12 cellular contexts compared by ENCODE assay signal in the genomic region with DNA sequence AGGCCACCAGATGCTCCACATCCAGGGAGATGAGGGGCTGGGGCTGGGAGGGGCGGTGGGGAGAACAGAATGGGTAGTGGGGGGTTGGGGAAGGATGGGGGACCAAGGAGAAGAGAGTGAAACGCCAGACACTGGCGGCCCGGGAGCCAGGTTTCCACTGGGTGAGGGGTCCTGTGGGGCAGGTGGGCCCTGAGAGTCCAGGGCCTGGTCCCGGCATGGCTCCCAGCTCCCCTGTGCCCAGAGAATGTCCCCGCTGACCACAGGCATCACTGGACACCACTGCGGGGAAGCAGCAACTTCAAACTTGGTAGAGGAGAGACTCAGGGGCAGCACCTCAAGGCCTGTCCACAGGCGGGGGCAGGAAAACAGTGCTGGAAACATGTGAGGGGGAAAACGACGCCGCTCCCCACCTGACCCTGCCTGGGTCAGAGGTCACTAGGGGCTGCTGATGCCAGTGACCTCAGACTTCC. TPM values are rescaled to one million over a fixed set of nuclear protein-coding genes. Genes with fewer than 3 reads are reported as not detected.
DNase-seq lines count a peak whose midpoint lies in the region; ATAC-seq and TF ChIP-seq lines count a peak whose summit lies in the region.
"Had no signal": no experiment of that assay in that cellular context is flagged by ENCODE, and none has a peak within 500 bp of the region (broad histone marks: within the 10 kb centered on the region; RNA-seq: fewer than 3 reads in every experiment).

No MANE protein-coding gene starts in this region.

- POLR2A ChIA-PET in CD4-positive, alpha-beta T cell (lab: Charles Lee), result interaction anchor here (0.5 to 2.0 kb wide), 3 partner anchors 13 to 1013 kb away, joined by 3 to 9 read pairs (median 3); partner anchors contain the start of gene NINJ1

- CTCF ChIA-PET in CD4-positive, alpha-beta T cell (lab: Charles Lee), result interaction anchor here (3.0 kb wide), 1 partner anchor 11 kb away, joined by 13 read pairs; no protein-coding TSS in a partner anchor

- no peaks in the 10 kb centered on the region for H3K27me3 Mint-ChIP-seq in CD4-positive, alpha-beta T cell
- no peaks in the 10 kb centered on the region for H3K27me3 Mint-ChIP-seq in activated T-helper 17 cell treated with anti-CD3 and anti-CD28 coated beads, Interleukin-2, amount 50 U/mL, for 72 hours
- H3K27me3 Mint-ChIP-seq: CD4-positive, alpha-beta memory T cell had no signal

- no peak for DNase-seq in CD4-positive, alpha-beta T cell
- no peak for DNase-seq in NCI-H1048 (lab: John Stamatoyannopoulos, UW)
- DNase-seq: NCI-H1092 treated with DMSO at 0.1 percent for 48 hours, SIG-M5 had no signal

- no peaks in the 10 kb centered on the region for H3K9me3 ChIP-seq in CD4-positive, alpha-beta T cell (ENCODE audit: control insufficient read depth, low read length)

- no peak overlapping the region for H3K27ac ChIP-seq in CD4-positive, alpha-beta T cell (ENCODE audit: low read depth, low read length)
- peak overlapping the region; percentile 79 for H3K27ac ChIP-seq in layer of hippocampus (ENCODE audit: low read depth, low read length)
- peak overlapping the region in 14 of 21 experiments; percentile 1 to 74 (median 44) for H3K27ac ChIP-seq in skin epidermis

- ATAC-seq in CD4-positive, alpha-beta T cell (ENCODE audit: poor library complexity), result no peak
- ATAC-seq in activated T-helper 17 cell treated with anti-CD3 and anti-CD28 coated beads, Interleukin-2, amount 50 U/mL, for 72 hours (replicated peaks), result peak; percentile 3
- no peak for ATAC-seq in GM19023 (IDR thresholded peaks at IDR 0.05; ENCODE audit: unreplicated experiment)
- no peak for ATAC-seq in HG03460 (IDR thresholded peaks at IDR 0.05; ENCODE audit: unreplicated experiment)
- ATAC-seq in GM21360 (IDR thresholded peaks at IDR 0.05; ENCODE audit: unreplicated experiment), result no peak

- H3K4me3 ChIP-seq in skin epidermis, result no peak overlapping the region

- H3K4me3 Mint-ChIP-seq in CD4-positive, alpha-beta T cell, result no peak overlapping the region
- H3K4me3 Mint-ChIP-seq in activated T-helper 17 cell treated with anti-CD3 and anti-CD28 coated beads, Interleukin-2, amount 50 U/mL, for 72 hours, result no peak overlapping the region
- H3K4me3 Mint-ChIP-seq: nephron had no signal

- H3K27me3 ChIP-seq in CD4-positive, alpha-beta T cell (ENCODE audit: control insufficient read depth, insufficient read depth, low read length), result no peaks in the 10 kb centered on the region
- H3K27me3 ChIP-seq in layer of hippocampus (ENCODE audit: control insufficient read depth, insufficient read depth, low read length), result no peaks in the 10 kb centered on the region

- no peaks in the 10 kb centered on the region for H3K9me3 Mint-ChIP-seq in CD4-positive, alpha-beta T cell
- no peaks in the 10 kb centered on the region for H3K9me3 Mint-ChIP-seq in activated T-helper 17 cell treated with anti-CD3 and anti-CD28 coated beads, Interleukin-2, amount 50 U/mL, for 72 hours
- H3K9me3 Mint-ChIP-seq: CD4-positive, alpha-beta memory T cell; nephron had no signal

- H3K27ac Mint-ChIP-seq in CD4-positive, alpha-beta T cell, result peak overlapping the region; percentile 58
- peak overlapping the region; percentile 20 for H3K27ac Mint-ChIP-seq in activated T-helper 17 cell treated with anti-CD3 and anti-CD28 coated beads, Interleukin-2, amount 50 U/mL, for 72 hours

- no peak for TF ChIP-seq CTCF in CD4-positive, alpha-beta T cell (IDR thresholded peaks at IDR 0.05)

- peaks cover 30% of the 10 kb centered on the region for H3K4me1 Mint-ChIP-seq in CD4-positive, alpha-beta T cell (ENCODE audit: low read depth)
- peaks cover 19% of the 10 kb centered on the region for H3K4me1 Mint-ChIP-seq in activated T-helper 17 cell treated with anti-CD3 and anti-CD28 coated beads, Interleukin-2, amount 50 U/mL, for 72 hours

- H3K36me3 Mint-ChIP-seq in CD4-positive, alpha-beta T cell (ENCODE audit: low read depth), result peaks cover 56% of the 10 kb centered on the region
- H3K36me3 Mint-ChIP-seq in activated T-helper 17 cell treated with anti-CD3 and anti-CD28 coated beads, Interleukin-2, amount 50 U/mL, for 72 hours (ENCODE audit: low read depth), result peaks cover 73% of the 10 kb centered on the region

- intact Hi-C loops in CD4-positive, alpha-beta T cell (cut with DNase I, micrococcal nuclease), result no loop called here

RNA-seq across cellular contexts. Expression of gene NINJ1, which starts 13.2 kb away (rescaled TPM):
- total RNA-seq in CD4-positive, alpha-beta T cell, result 10 to 100 TPM; 87.8 to 87.9 TPM
- total RNA-seq in activated T-helper 17 cell treated with anti-CD3 and anti-CD28 coated beads, Interleukin-2, amount 50 U/mL, for 72 hours, result 100 to 1,000 TPM in 1 of 2 donors, 10 to 100 TPM in 1; 56.0 to 197 TPM

RNA-seq across cellular contexts. Expression of gene CARD19, which starts 24.9 kb away (rescaled TPM):
- 10 to 100 TPM; 38.8 to 39.2 TPM for total RNA-seq in CD4-positive, alpha-beta T cell
- 10 to 100 TPM; 83.6 to 87.3 TPM for total RNA-seq in activated T-helper 17 cell treated with anti-CD3 and anti-CD28 coated beads, Interleukin-2, amount 50 U/mL, for 72 hours
